Comparison of ENCODE assay signal across 33 cellular contexts in genomic region chr11:115578275-115578674, GRCh38.
"Had no signal": no experiment of that assay in that cellular context is flagged by ENCODE, and none has a peak within 500 bp of the region (broad histone marks: within the 10 kb centered on the region; RNA-seq: fewer than 3 reads in every experiment).

No MANE protein-coding gene starts in this region.

- H3K4me1 Mint-ChIP-seq: activated CD4-positive, alpha-beta T cell treated with anti-CD3 and anti-CD28 coated beads, Interleukin-2, amount 10 ng/mL, durations not matched to agents 24 days and 14 days; activated naive CD4-positive, alpha-beta T cell treated with anti-CD3 and anti-CD28 coated beads, Interleukin-2, amount 50 U/mL, for 24 hours; activated naive CD8-positive, alpha-beta T cell treated with anti-CD3 and anti-CD28 coated beads, Interleukin-2, amount 10 ng/mL, durations not matched to agents 7 days and 5 days; activated T-helper 17 cell treated with anti-CD3 and anti-CD28 coated beads, Interleukin-2, amount 50 U/mL, for 72 hours; central memory CD8-positive, alpha-beta T cell; T-cell; T-helper 17 cell had no signal

- H3K4me3 Mint-ChIP-seq: activated CD4-positive, alpha-beta T cell treated with anti-CD3 and anti-CD28 coated beads, Interleukin-2, amount 10 ng/mL, durations not matched to agents 24 days and 14 days; activated CD8-positive, alpha-beta T cell treated with anti-CD3 and anti-CD28 coated beads for 36 hours; activated naive CD4-positive, alpha-beta T cell treated with anti-CD3 and anti-CD28 coated beads, Interleukin-2, amount 50 U/mL, for 24 hours; activated naive CD8-positive, alpha-beta T cell treated with anti-CD3 and anti-CD28 coated beads, Interleukin-2, amount 10 ng/mL, durations not matched to agents 7 days and 5 days; activated T-cell treated with anti-CD3 and anti-CD28 coated beads, Interleukin-2, amount 50 U/mL, for 72 hours; activated T-helper 17 cell treated with anti-CD3 and anti-CD28 coated beads, Interleukin-2, amount 50 U/mL, for 72 hours; central memory CD8-positive, alpha-beta T cell; T-cell; T-helper 17 cell had no signal

- H3K27ac ChIP-seq: ascending aorta, cardiac muscle cell, Peyer's patch had no signal

- H3K9me3 ChIP-seq: ascending aorta, Peyer's patch had no signal

- DNase-seq: activated CD4-positive, alpha-beta T cell treated with anti-CD3 and anti-CD28 coated beads, Interleukin-2, amount 10 ng/mL, durations not matched to agents 24 days and 14 days; activated CD4-positive, alpha-beta T cell treated with anti-CD3 and anti-CD28 coated beads, Interleukin-2, amount 50 U/mL, for 4 hours; activated CD8-positive, alpha-beta T cell treated with anti-CD3 and anti-CD28 coated beads for 36 hours; activated gamma-delta T cell; activated naive CD4-positive, alpha-beta T cell treated with Interleukin-2 at 50 U/mL for 16 hours; activated naive CD8-positive, alpha-beta T cell treated with anti-CD3 and anti-CD28 coated beads, Interleukin-2, amount 10 ng/mL, durations not matched to agents 7 days and 5 days; activated T-cell treated with anti-CD3 and anti-CD28 coated beads, Interleukin-2, amount 50 U/mL, for 1 hour; activated T-cell treated with anti-CD3 and anti-CD28 coated beads, Interleukin-2, amount 50 U/mL, for 72 hours; amygdala; MM.1S; MV-4-11; NCI-H1092; NCI-H1436 treated with DMSO at 0.1 percent for 48 hours; NCI-H1694 treated with DMSO at 0.1 percent for 48 hours; NCI-H2029; NCI-H345; NCI-H524 treated with DMSO at 0.1 percent for 48 hours; NCI-H748 treated with DMSO at 0.1 percent for 48 hours; NK-92 treated with Interleukin-12 subunit alpha and Interleukin-12 subunit beta, amount 100 ng/mL, for 24 hours; PC-3; Peyer's patch; RPMI8226; SIG-M5; T-cell; T-helper 17 cell had no signal

- H3K36me3 ChIP-seq: ascending aorta, cardiac muscle cell, Peyer's patch had no signal

- H3K27me3 ChIP-seq: ascending aorta, cardiac muscle cell, Peyer's patch had no signal

- H3K27me3 Mint-ChIP-seq: activated CD4-positive, alpha-beta T cell treated with anti-CD3 and anti-CD28 coated beads, Interleukin-2, amount 10 ng/mL, durations not matched to agents 24 days and 14 days; activated CD8-positive, alpha-beta T cell treated with anti-CD3 and anti-CD28 coated beads for 36 hours; activated naive CD4-positive, alpha-beta T cell treated with anti-CD3 and anti-CD28 coated beads, Interleukin-2, amount 50 U/mL, for 24 hours; activated naive CD8-positive, alpha-beta T cell treated with anti-CD3 and anti-CD28 coated beads, Interleukin-2, amount 10 ng/mL, durations not matched to agents 7 days and 5 days; activated T-helper 17 cell treated with anti-CD3 and anti-CD28 coated beads, Interleukin-2, amount 50 U/mL, for 72 hours; central memory CD8-positive, alpha-beta T cell; T-cell; T-helper 17 cell had no signal

- H3K27ac Mint-ChIP-seq: activated CD4-positive, alpha-beta T cell treated with anti-CD3 and anti-CD28 coated beads, Interleukin-2, amount 10 ng/mL, durations not matched to agents 24 days and 14 days; activated CD8-positive, alpha-beta T cell treated with anti-CD3 and anti-CD28 coated beads for 36 hours; activated naive CD4-positive, alpha-beta T cell treated with anti-CD3 and anti-CD28 coated beads, Interleukin-2, amount 50 U/mL, for 24 hours; activated naive CD8-positive, alpha-beta T cell treated with anti-CD3 and anti-CD28 coated beads, Interleukin-2, amount 10 ng/mL, durations not matched to agents 7 days and 5 days; activated T-cell treated with anti-CD3 and anti-CD28 coated beads, Interleukin-2, amount 50 U/mL, for 72 hours; activated T-helper 17 cell treated with anti-CD3 and anti-CD28 coated beads, Interleukin-2, amount 50 U/mL, for 72 hours; T-cell; T-helper 17 cell had no signal

- H3K36me3 Mint-ChIP-seq: activated naive CD4-positive, alpha-beta T cell treated with anti-CD3 and anti-CD28 coated beads, Interleukin-2, amount 50 U/mL, for 24 hours; activated naive CD8-positive, alpha-beta T cell treated with anti-CD3 and anti-CD28 coated beads, Interleukin-2, amount 10 ng/mL, durations not matched to agents 7 days and 5 days; T-cell had no signal

- H3K4me1 ChIP-seq: ascending aorta had no signal

- ATAC-seq: activated CD8-positive, alpha-beta T cell treated with anti-CD3 and anti-CD28 coated beads for 36 hours; activated T-cell treated with anti-CD3 and anti-CD28 coated beads, Interleukin-2, amount 50 U/mL, for 72 hours; activated T-helper 17 cell treated with anti-CD3 and anti-CD28 coated beads, Interleukin-2, amount 50 U/mL, for 72 hours; K562; PC-3; Right ventricle myocardium inferior; SK-N-SH treated with all-trans-retinoic acid at 6 μM for 48 hours; T-cell; T-helper 17 cell had no signal

- H3K9me3 Mint-ChIP-seq: activated CD4-positive, alpha-beta T cell treated with anti-CD3 and anti-CD28 coated beads, Interleukin-2, amount 10 ng/mL, durations not matched to agents 24 days and 14 days; activated CD8-positive, alpha-beta T cell treated with anti-CD3 and anti-CD28 coated beads for 36 hours; activated naive CD4-positive, alpha-beta T cell treated with anti-CD3 and anti-CD28 coated beads, Interleukin-2, amount 50 U/mL, for 24 hours; activated naive CD8-positive, alpha-beta T cell treated with anti-CD3 and anti-CD28 coated beads, Interleukin-2, amount 10 ng/mL, durations not matched to agents 7 days and 5 days; activated T-helper 17 cell treated with anti-CD3 and anti-CD28 coated beads, Interleukin-2, amount 50 U/mL, for 72 hours; central memory CD8-positive, alpha-beta T cell had no signal

- H3K4me3 ChIP-seq: ascending aorta, cardiac muscle cell, K562, Peyer's patch had no signal

- FAIRE-seq: K562 had no signal
